ENCODE assay signal across 9 cellular contexts in genomic region chr16:16025214-16025968, GRCh38.
DNase-seq lines count a peak whose midpoint lies in the region; FAIRE-seq and TF ChIP-seq lines count a peak whose summit lies in the region.
"Had no signal": no experiment of that assay in that cellular context is flagged by ENCODE, and none has a peak within 500 bp of the region (broad histone marks: within the 10 kb centered on the region; RNA-seq: fewer than 3 reads in every experiment).

No MANE protein-coding gene starts in this region.

- no peak for TF ChIP-seq POLR2A in H54 (IDR thresholded peaks at IDR 0.05; ENCODE audit: low read depth, low read length)

- peak; percentile 74 for DNase-seq in AG09319 (ENCODE audit: extremely low read depth, low read depth)
- DNase-seq in H54 (ENCODE audit: insufficient read length, low spot score): peak; percentile 68
- DNase-seq in activated CD4-positive, alpha-beta T cell treated with anti-CD3 and anti-CD28 coated beads for 4 hours: peak; percentile 62 to 75
- peak; percentile 80 for DNase-seq in dermis blood vessel endothelial cell
- peak; percentile 75 for DNase-seq in stimulated activated CD4-positive, alpha-beta T cell treated with anti-CD3 and anti-CD28 coated beads, Interleukin-15, amount 100 ng/mL, for 24 hours
- DNase-seq in DMS114 treated with DMSO at 0.1 percent for 48 hours (lab: John Stamatoyannopoulos, UW; ENCODE audit: unreplicated experiment): no peak
- DNase-seq in NCI-H1105 (lab: John Stamatoyannopoulos, UW): no peak
- no peak for DNase-seq in NCI-H1436 (lab: John Stamatoyannopoulos, UW)

- peak; percentile 1; the same call in 1 of the 2 replicates for TF ChIP-seq CTCF in AG09319 (IDR thresholded peaks at IDR 0.05; ENCODE audit: low read depth, low read length)

- FAIRE-seq in H54 (lab: Jason Lieb, UNC): peak; percentile 75
- FAIRE-seq: frontal cortex had no signal

Comparison
In these comparisons a context has a peak if more than half of its experiments do, and no peak if none do; other contexts are left out.
1. DNase-seq: peak in AG09319 (single experiment), H54 (single experiment), activated CD4-positive, alpha-beta T cell treated with anti-CD3 and anti-CD28 coated beads for 4 hours (2 of 2), dermis blood vessel endothelial cell (single experiment) and stimulated activated CD4-positive, alpha-beta T cell treated with anti-CD3 and anti-CD28 coated beads, Interleukin-15, amount 100 ng/mL, for 24 hours (single experiment); none in DMS114 treated with DMSO at 0.1 percent for 48 hours (single experiment), NCI-H1105 (single experiment) and NCI-H1436 (single experiment).